Comparison of ENCODE assay signal across 21 cellular contexts in genomic region chr7:16203065-16203464, GRCh38.
"Had no signal": no experiment of that assay in that cellular context is flagged by ENCODE, and none has a peak within 500 bp of the region (broad histone marks: within the 10 kb centered on the region; RNA-seq: fewer than 3 reads in every experiment).

No MANE protein-coding gene starts in this region.

- H3K4me1 Mint-ChIP-seq: activated naive CD4-positive, alpha-beta T cell treated with anti-CD3 and anti-CD28 coated beads, Interleukin-2, amount 10 ng/mL, durations not matched to agents 7 days and 5 days; activated naive CD8-positive, alpha-beta T cell treated with anti-CD3 and anti-CD28 coated beads, Interleukin-2, amount 50 U/mL, for 24 hours had no signal

- ATAC-seq: activated naive CD8-positive, alpha-beta T cell treated with anti-CD3 and anti-CD28 coated beads, Interleukin-2, amount 50 U/mL, for 24 hours; stimulated activated naive CD8-positive, alpha-beta T cell treated with anti-CD3 and anti-CD28 coated beads, Interleukin-15, Interleukin-2, amounts not matched to agents 100 U/mL and 50 U/mL, for 24 hours had no signal

- H3K4me3 Mint-ChIP-seq: activated naive CD4-positive, alpha-beta T cell treated with anti-CD3 and anti-CD28 coated beads, Interleukin-2, amount 10 ng/mL, durations not matched to agents 7 days and 5 days; activated naive CD8-positive, alpha-beta T cell treated with anti-CD3 and anti-CD28 coated beads, Interleukin-2, amount 50 U/mL, for 24 hours; neural crest cell had no signal

- H3K9me3 Mint-ChIP-seq: activated naive CD4-positive, alpha-beta T cell treated with anti-CD3 and anti-CD28 coated beads, Interleukin-2, amount 10 ng/mL, durations not matched to agents 7 days and 5 days; neural crest cell had no signal

- FAIRE-seq: endometrium, urothelium cell line had no signal

- H3K4me3 ChIP-seq: esophagus muscularis mucosa, tibial artery had no signal

- H3K4me1 ChIP-seq: tibial artery had no signal

- H3K36me3 ChIP-seq: brain microvascular endothelial cell, esophagus muscularis mucosa, tibial artery had no signal

- H3K27me3 Mint-ChIP-seq: activated naive CD4-positive, alpha-beta T cell treated with anti-CD3 and anti-CD28 coated beads, Interleukin-2, amount 10 ng/mL, durations not matched to agents 7 days and 5 days; activated naive CD8-positive, alpha-beta T cell treated with anti-CD3 and anti-CD28 coated beads, Interleukin-2, amount 50 U/mL, for 24 hours had no signal

- H3K36me3 Mint-ChIP-seq: activated naive CD4-positive, alpha-beta T cell treated with anti-CD3 and anti-CD28 coated beads, Interleukin-2, amount 10 ng/mL, durations not matched to agents 7 days and 5 days had no signal

- H3K9me3 ChIP-seq: esophagus muscularis mucosa, tibial artery had no signal

- H3K27me3 ChIP-seq: brain microvascular endothelial cell, esophagus muscularis mucosa, tibial artery had no signal

- H3K27ac ChIP-seq: brain microvascular endothelial cell, esophagus muscularis mucosa, tibial artery, VCaP had no signal

- H3K27ac Mint-ChIP-seq: activated naive CD4-positive, alpha-beta T cell treated with anti-CD3 and anti-CD28 coated beads, Interleukin-2, amount 10 ng/mL, durations not matched to agents 7 days and 5 days; activated naive CD8-positive, alpha-beta T cell treated with anti-CD3 and anti-CD28 coated beads, Interleukin-2, amount 50 U/mL, for 24 hours had no signal

- DNase-seq: activated CD4-positive, alpha-beta T cell treated with anti-CD3 and anti-CD28 coated beads, Interleukin-2, amount 50 U/mL, for 1 hour; activated CD4-positive, CD25-positive, alpha-beta regulatory T cell treated with anti-CD3 and anti-CD28 coated beads, Interleukin-2, amount 50 U/mL, for 72 hours; activated CD8-positive, alpha-beta memory T cell treated with anti-CD3 and anti-CD28 coated beads for 24 hours; activated CD8-positive, alpha-beta memory T cell treated with anti-CD3 and anti-CD28 coated beads, Interleukin-2, amount 50 U/mL, for 48 hours; activated effector memory CD4-positive, alpha-beta T cell treated with Interleukin-2 at 50 U/mL for 16 hours; activated naive CD4-positive, alpha-beta T cell treated with anti-CD3 and anti-CD28 coated beads, Interleukin-2, amount 10 ng/mL, durations not matched to agents 7 days and 5 days; activated naive CD8-positive, alpha-beta T cell treated with anti-CD3 and anti-CD28 coated beads, Interleukin-2, amount 50 U/mL, for 24 hours; activated T-cell treated with anti-CD3 and anti-CD28 coated beads, Interleukin-2, amount 50 U/mL, for 48 hours; anterior cingulate cortex; brain microvascular endothelial cell; cortex of kidney; midbrain; stimulated activated naive CD8-positive, alpha-beta T cell treated with anti-CD3 and anti-CD28 coated beads, Interleukin-15, Interleukin-2, amounts not matched to agents 100 U/mL and 50 U/mL, for 24 hours; substantia nigra; T-helper 2 cell; tibial artery had no signal
